ENCODE assay signal across 2 cellular contexts in genomic region chr6:141291322-141291721, GRCh38.
TF ChIP-seq lines count a peak whose summit lies in the region.

No MANE protein-coding gene starts in this region.

TF ChIP-seq in HCT116, 20 proteins besides CTCF, POLR2A, EP300 and RAD21:
- TF ChIP-seq EZH2 (IDR thresholded peaks at IDR 0.05) (no peak), CEBPB (IDR thresholded peaks at IDR 0.05; ENCODE audit: low read depth) (no peak), FOSL1 (IDR thresholded peaks at IDR 0.05; ENCODE audit: low read depth) (no peak)

TF ChIP-seq in endothelial cell of umbilical vein, 7 proteins besides CTCF, POLR2A, EP300 and RAD21:
- no peak for TF ChIP-seq POLR2AphosphoS5 (IDR thresholded peaks at IDR 0.05; ENCODE audit: insufficient read depth, low read depth, low read length)
- no peak for TF ChIP-seq MYC (IDR thresholded peaks at IDR 0.05; ENCODE audit: low read depth, low read length)
- TF ChIP-seq EZH2 (IDR thresholded peaks at IDR 0.05; ENCODE audit: borderline replicate concordance, low read depth, low read length, severe bottlenecking): no peak
- no peak for TF ChIP-seq MAX (IDR thresholded peaks at IDR 0.05; ENCODE audit: insufficient read depth, insufficient read length)
- no peak for TF ChIP-seq FOS (IDR thresholded peaks at IDR 0.05; ENCODE audit: borderline replicate concordance, insufficient read depth, low read length)
- TF ChIP-seq JUN (IDR thresholded peaks at IDR 0.05; ENCODE audit: borderline replicate concordance, insufficient read depth, insufficient read length, low read depth): no peak
- TF ChIP-seq GATA2 (IDR thresholded peaks at IDR 0.05; ENCODE audit: insufficient read depth, insufficient read length, low read depth, low read length): no peak
TF ChIP-seq in endothelial cell of umbilical vein: peak in this region for 0.
